ENCODE assay signal across 29 cellular contexts in the genomic region with DNA sequence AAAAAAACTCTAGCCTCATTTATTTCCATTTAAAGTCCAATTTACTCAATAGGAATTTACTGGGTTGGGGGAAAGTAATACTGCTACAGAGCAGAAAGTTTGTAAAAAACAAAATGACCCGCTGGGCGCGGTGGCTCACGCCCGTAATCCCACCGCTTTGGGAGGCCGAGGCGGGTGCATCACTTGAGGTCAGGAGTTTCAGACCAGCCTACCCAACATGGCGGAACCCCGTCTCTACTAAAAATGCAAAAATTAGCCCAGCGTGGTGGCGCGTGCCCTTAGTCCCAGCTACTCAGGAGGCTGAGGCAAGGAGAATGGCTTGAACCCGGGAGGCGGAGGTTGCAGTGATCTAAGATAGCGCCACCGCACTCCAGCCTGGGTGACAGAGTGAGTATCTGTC.
DNase-seq lines count a peak whose midpoint lies in the region; ATAC-seq, FAIRE-seq and TF ChIP-seq lines count a peak whose summit lies in the region.
"Had no signal": no experiment of that assay in that cellular context is flagged by ENCODE, and none has a peak within 500 bp of the region (broad histone marks: within the 10 kb centered on the region; RNA-seq: fewer than 3 reads in every experiment).

No MANE protein-coding gene starts in this region.

- TF ChIP-seq CTCF in K562 (IDR thresholded peaks at IDR 0.05 in 2 of 3, conservative IDR thresholded peaks at IDR 0.05 in 1 of 3; ENCODE audit: insufficient read depth in 2 of 3, low read depth in 1 of 3, low read length in 3 of 3) (no peak), spleen (IDR thresholded peaks at IDR 0.05 in 8 of 11, conservative IDR thresholded peaks at IDR 0.05 in 3 of 11) (no peak), ovary (IDR thresholded peaks at IDR 0.05) (no peak), D721Med (IDR thresholded peaks at IDR 0.05; ENCODE audit: insufficient read depth, missing control alignments) (no peak)

- POLR2A ChIA-PET in K562 (lab: Yijun Ruan, JAX): no interaction called here

- BruUV-seq in K562 (replicated peaks; lab: Mats Ljungman, UMichigan): no TSS peak

- CTCF ChIA-PET in K562 (lab: Yijun Ruan, JAX; ENCODE audit: low intra/inter-chr PET ratio): no interaction called here

- in situ Hi-C loops in K562 (cut with MboI): no loop called here

- no peaks in the 10 kb centered on the region for H3K4me1 ChIP-seq in K562 (replicated peaks in 1 of 2; ENCODE audit: control insufficient read depth in 2 of 2, insufficient read depth in 2 of 2, low read length in 2 of 2)
- H3K4me1 ChIP-seq in spleen: no peaks in the 10 kb centered on the region
- H3K4me1 ChIP-seq in ovary (ENCODE audit: insufficient read depth): no peaks in the 10 kb centered on the region
- H3K4me1 ChIP-seq: A549; BE2C; BLaER1; BLaER1 treated with 17β-estradiol and CSF1 and Interleukin-3, amounts not matched to agents 10 nM and 100 nM; Caco-2 had no signal

- no peaks in the 10 kb centered on the region for H3K79me2 ChIP-seq in K562 (ENCODE audit: control insufficient read depth, insufficient read depth, low read length)

- intact Hi-C loops in K562 (cut with micrococcal nuclease): no loop called here
- intact Hi-C loops in spleen (cut with DNase I; ENCODE audit: low total_unique reads): no loop called here
- intact Hi-C loops in ovary (cut with DNase I): no loop called here

- no peaks in the 10 kb centered on the region for H3K9me1 ChIP-seq in K562 (ENCODE audit: control insufficient read depth, insufficient read depth, low read length)

- H2AFZ ChIP-seq in K562 (ENCODE audit: low read depth, low read length): peak overlapping the region; percentile 45; the same call in 1 of the 2 replicates

- H3K27ac ChIP-seq in K562 (ENCODE audit: extremely low read depth, low read depth, low read length) (no peak overlapping the region), spleen (no peak overlapping the region), ovary (no peak overlapping the region)
- H3K27ac ChIP-seq: 22Rv1; A549; BLaER1; BLaER1 treated with 17β-estradiol and CSF1 and Interleukin-3, amounts not matched to agents 10 nM and 100 nM; C4-2B had no signal

- H3K4me3 ChIP-seq in K562 (no peak overlapping the region), spleen (no peak overlapping the region), ovary (no peak overlapping the region)
- H3K4me3 ChIP-seq: A549; BLaER1; BLaER1 treated with 17β-estradiol and CSF1 and Interleukin-3, amounts not matched to agents 10 nM and 100 nM had no signal

- ATAC-seq in K562: no peak; the same call in none of the 3 replicates
- ATAC-seq: A549; CD8-positive, alpha-beta T cell had no signal

- no peak for TF ChIP-seq RAD21 in K562 (CRISPR knock-in tag; conservative IDR thresholded peaks at IDR 0.05 in 1 of 2, IDR thresholded peaks at IDR 0.05 in 1 of 2)

- H3K36me3 ChIP-seq in K562 (ENCODE audit: control insufficient read depth, insufficient read depth, low read length): no peaks in the 10 kb centered on the region
- no peaks in the 10 kb centered on the region for H3K36me3 ChIP-seq in spleen
- no peaks in the 10 kb centered on the region for H3K36me3 ChIP-seq in ovary
- H3K36me3 ChIP-seq: BE2C; BLaER1; BLaER1 treated with 17β-estradiol and CSF1 and Interleukin-3, amounts not matched to agents 10 nM and 100 nM had no signal

- 0% methylated on average over 1 of the region's 17 CpGs for WGBS in K562 (ENCODE audit: insufficient coverage, low coverage, missing lambda C conversion rate)
- 87 to 91% (median 91%) methylated on average over 17 of the region's 17 CpGs for WGBS in spleen, 5 donors
- WGBS in ovary, 3 donors: 90 to 93% (median 92%) methylated on average over 17 of the region's 17 CpGs

- no peaks in the 10 kb centered on the region for H3K9me3 ChIP-seq in K562 (replicated peaks; ENCODE audit: control insufficient read depth, insufficient read depth, low read depth, low read length)
- peaks cover 0 to 24% (median 4%) of the 10 kb centered on the region in 8 donors for H3K9me3 ChIP-seq in spleen
- H3K9me3 ChIP-seq in ovary: no peaks in the 10 kb centered on the region
- H3K9me3 ChIP-seq: A549, BE2C, BLaER1, Caco-2 had no signal

- no peak for TF ChIP-seq EP300 in K562 (IDR thresholded peaks at IDR 0.05; ENCODE audit: low read length)
- TF ChIP-seq EP300 in ovary (IDR thresholded peaks at IDR 0.05): no peak

- H3K9ac ChIP-seq in K562 (ENCODE audit: insufficient read depth in 1 of 2, low read depth in 2 of 2, low read length in 2 of 2): no peak overlapping the region
- H3K9ac ChIP-seq: BLaER1; BLaER1 treated with 17β-estradiol and CSF1 and Interleukin-3, amounts not matched to agents 10 nM and 100 nM had no signal

- FAIRE-seq in K562 (lab: Jason Lieb, UNC) (no peak), D721Med (lab: Jason Lieb, UNC) (no peak)
- FAIRE-seq: A549 had no signal

- H4K20me1 ChIP-seq in K562 (replicated peaks; ENCODE audit: control insufficient read depth, insufficient read depth, low read length): no peaks in the 10 kb centered on the region
- H4K20me1 ChIP-seq: BLaER1; BLaER1 treated with 17β-estradiol and CSF1 and Interleukin-3, amounts not matched to agents 10 nM and 100 nM had no signal

- H3K27me3 ChIP-seq in K562 (ENCODE audit: control insufficient read depth in 2 of 2, insufficient read depth in 2 of 2, low read length in 2 of 2): no peaks in the 10 kb centered on the region
- no peaks in the 10 kb centered on the region for H3K27me3 ChIP-seq in spleen (replicated peaks in 1 of 7)
- H3K27me3 ChIP-seq in ovary: no peaks in the 10 kb centered on the region
- H3K27me3 ChIP-seq: BE2C; BLaER1; BLaER1 treated with 17β-estradiol and CSF1 and Interleukin-3, amounts not matched to agents 10 nM and 100 nM had no signal

- peak overlapping the region; percentile 18; the same call in 1 of the 2 replicates for H3K4me2 ChIP-seq in K562 (ENCODE audit: insufficient read depth, low read length)
- H3K4me2 ChIP-seq: A549; BLaER1; BLaER1 treated with 17β-estradiol and CSF1 and Interleukin-3, amounts not matched to agents 10 nM and 100 nM had no signal

- TF ChIP-seq POLR2A in K562 (conservative IDR thresholded peaks at IDR 0.05): no peak
- TF ChIP-seq POLR2A in spleen (IDR thresholded peaks at IDR 0.05): no peak
- TF ChIP-seq POLR2A in ovary (IDR thresholded peaks at IDR 0.05): no peak

- peak in 1 of 4 experiments; percentile 1 for DNase-seq in K562 (ENCODE audit: extremely low read depth in 1 of 4, low spot score in 3 of 4)
- DNase-seq in spleen: peak; percentile 55
- no peak for DNase-seq in ovary
- DNase-seq in D721Med (ENCODE audit: insufficient read length, low spot score): no peak
- DNase-seq: 8988T; ACHN; AML-193; BE2C; C1 segment of cervical spinal cord; Caco-2; Calu3; CD4-positive, alpha-beta memory T cell; CD4-positive, alpha-beta T cell; CD4-positive, CD25-positive, alpha-beta regulatory T cell; CD8-positive, alpha-beta memory T cell; CD8-positive, alpha-beta T cell; COR-L47; DMS 273 treated with DMSO at 0.1 percent for 48 hours; DMS153; DMS53; DMS79; DMS79 treated with DMSO at 0.1 percent for 48 hours; DND-41; EL had no signal

TF ChIP-seq in K562, 482 proteins besides CTCF, POLR2A, EP300 and RAD21:
- no peak for TF ChIP-seq KDM1A (IDR thresholded peaks at IDR 0.05)
- TF ChIP-seq, protein P1, sequence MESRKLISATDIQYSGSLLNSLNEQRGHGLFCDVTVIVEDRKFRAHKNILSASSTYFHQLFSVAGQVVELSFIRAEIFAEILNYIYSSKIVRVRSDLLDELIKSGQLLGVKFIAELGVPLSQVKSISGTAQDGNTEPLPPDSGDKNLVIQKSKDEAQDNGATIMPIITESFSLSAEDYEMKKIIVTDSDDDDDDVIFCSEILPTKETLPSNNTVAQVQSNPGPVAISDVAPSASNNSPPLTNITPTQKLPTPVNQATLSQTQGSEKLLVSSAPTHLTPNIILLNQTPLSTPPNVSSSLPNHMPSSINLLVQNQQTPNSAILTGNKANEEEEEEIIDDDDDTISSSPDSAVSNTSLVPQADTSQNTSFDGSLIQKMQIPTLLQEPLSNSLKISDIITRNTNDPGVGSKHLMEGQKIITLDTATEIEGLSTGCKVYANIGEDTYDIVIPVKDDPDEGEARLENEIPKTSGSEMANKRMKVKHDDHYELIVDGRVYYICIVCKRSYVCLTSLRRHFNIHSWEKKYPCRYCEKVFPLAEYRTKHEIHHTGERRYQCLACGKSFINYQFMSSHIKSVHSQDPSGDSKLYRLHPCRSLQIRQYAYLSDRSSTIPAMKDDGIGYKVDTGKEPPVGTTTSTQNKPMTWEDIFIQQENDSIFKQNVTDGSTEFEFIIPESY (CRISPR knock-in tag; IDR thresholded peaks at IDR 0.05): 0 out of 2 replicates have a peak, but pooled peaks have one; percentile 44
